7 cellular contexts compared by ENCODE assay signal in the genomic region with DNA sequence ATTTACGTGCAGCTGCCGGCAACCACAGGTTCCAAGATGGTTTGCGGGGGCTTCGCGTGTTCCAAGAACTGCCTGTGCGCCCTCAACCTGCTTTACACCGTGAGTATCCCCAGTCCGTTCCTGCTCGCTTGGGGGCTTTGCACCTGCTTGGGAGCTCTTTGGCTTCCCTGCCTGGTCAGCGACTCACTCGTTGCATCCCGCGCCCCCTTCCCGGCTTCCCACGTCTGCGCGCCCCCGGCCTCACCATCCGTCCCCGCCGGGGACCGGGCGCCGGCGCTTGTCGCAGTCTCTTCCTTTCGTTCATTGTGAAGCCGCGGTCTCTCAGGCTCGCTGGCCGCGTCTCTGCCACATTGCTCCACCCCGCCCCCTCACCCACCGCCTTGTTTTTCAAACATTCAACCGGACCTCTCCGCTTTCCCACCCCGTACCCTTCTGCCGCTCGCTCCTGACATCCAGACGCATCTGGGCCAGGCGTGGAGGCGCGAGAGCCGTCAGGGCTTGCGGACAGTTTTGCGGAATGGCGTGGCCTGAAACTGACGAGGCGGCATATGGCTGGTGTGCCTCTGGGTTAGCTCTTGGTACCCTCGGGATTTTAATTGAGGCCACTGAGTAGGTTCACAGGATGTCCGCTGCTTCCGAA.
DNase-seq lines count a peak whose midpoint lies in the region; ATAC-seq lines count a peak whose summit lies in the region.

No MANE protein-coding gene starts in this region.

- DNase-seq in NCI-H526 (lab: John Stamatoyannopoulos, UW) (peak; percentile 68 to 82), hypothalamus (lab: John Stamatoyannopoulos, UW) (peak in 29 of 51 donors; percentile 4 to 85 (median 22)), retina (peak; percentile 92)

- no peaks in the 10 kb centered on the region for H3K36me3 ChIP-seq in ES-I3 (ENCODE audit: insufficient read depth, low read length)

- peak overlapping the region; percentile 75 for H3K27ac ChIP-seq in angular gyrus (ENCODE audit: low read depth, low read length)

- H3K4me1 ChIP-seq in ES-I3 (ENCODE audit: insufficient read depth, low read length) = peaks cover 6% of the 10 kb centered on the region

- H3K9ac ChIP-seq in ES-I3 (ENCODE audit: low read depth, low read length) = peak overlapping the region; percentile 83

- ATAC-seq in HG02588 (IDR thresholded peaks at IDR 0.05; ENCODE audit: unreplicated experiment) = peak; percentile 30
- ATAC-seq in HG02973 (IDR thresholded peaks at IDR 0.05; ENCODE audit: unreplicated experiment) = no peak

- H3K9me3 ChIP-seq in ES-I3 (ENCODE audit: control insufficient read depth, insufficient read depth, low read length) = no peaks in the 10 kb centered on the region

Comparison
In these comparisons a context has a peak if more than half of its experiments do, and no peak if none do; other contexts are left out.
1. DNase-seq: peak in every context shown above with its lines; median percentile 92 in retina; 75 in NCI-H526; 22 in hypothalamus.